ENCODE assay signal across 32 cellular contexts in genomic region chr3:21835266-21835665, GRCh38.
DNase-seq lines count a peak whose midpoint lies in the region; ATAC-seq and TF ChIP-seq lines count a peak whose summit lies in the region.
"Had no signal": no experiment of that assay in that cellular context is flagged by ENCODE, and none has a peak within 500 bp of the region (broad histone marks: within the 10 kb centered on the region; RNA-seq: fewer than 3 reads in every experiment).

No MANE protein-coding gene starts in this region.

- no peak overlapping the region for H3K4me3 ChIP-seq in epithelial cell of esophagus (ENCODE audit: low read length)
- no peak overlapping the region for H3K4me3 ChIP-seq in CD8-positive, alpha-beta T cell (ENCODE audit: low read depth, low read length)
- H3K4me3 ChIP-seq: adrenal gland; BLaER1 treated with 17β-estradiol and CSF1 and Interleukin-3, amounts not matched to agents 10 nM and 100 nM; lung; MG63; mucosa of descending colon; sigmoid colon; transverse colon had no signal

- H3K4me1 Mint-ChIP-seq in CD8-positive, alpha-beta T cell (ENCODE audit: low read depth), result no peaks in the 10 kb centered on the region

- no peaks in the 10 kb centered on the region for H3K27me3 ChIP-seq in CD8-positive, alpha-beta T cell (ENCODE audit: insufficient read depth, low read length)
- H3K27me3 ChIP-seq: adrenal gland; BLaER1 treated with 17β-estradiol and CSF1 and Interleukin-3, amounts not matched to agents 10 nM and 100 nM; MG63; sigmoid colon; transverse colon had no signal

- POLR2A ChIA-PET in CD8-positive, alpha-beta T cell (lab: Charles Lee), result no interaction called here

- no peak overlapping the region for H3K27ac ChIP-seq in CD8-positive, alpha-beta T cell (ENCODE audit: low read depth, low read length)
- H3K27ac ChIP-seq: adrenal gland; BLaER1 treated with 17β-estradiol and CSF1 and Interleukin-3, amounts not matched to agents 10 nM and 100 nM; sigmoid colon; transverse colon had no signal

- no peaks in the 10 kb centered on the region for H3K27me3 Mint-ChIP-seq in CD8-positive, alpha-beta T cell (ENCODE audit: low read depth)
- H3K27me3 Mint-ChIP-seq: activated CD8-positive, alpha-beta T cell treated with anti-CD3 and anti-CD28 coated beads for 36 hours; brain had no signal

- H3K36me3 Mint-ChIP-seq in CD8-positive, alpha-beta T cell, result no peaks in the 10 kb centered on the region
- H3K36me3 Mint-ChIP-seq: brain had no signal

- H3K9me3 Mint-ChIP-seq in CD8-positive, alpha-beta T cell, result no peaks in the 10 kb centered on the region
- H3K9me3 Mint-ChIP-seq: nephron had no signal

- H3K9me3 ChIP-seq in CD8-positive, alpha-beta T cell (ENCODE audit: low read length), result no peaks in the 10 kb centered on the region
- H3K9me3 ChIP-seq: adrenal gland; BLaER1 treated with 17β-estradiol and CSF1 and Interleukin-3, amounts not matched to agents 10 nM and 100 nM; MG63; mucosa of descending colon; sigmoid colon had no signal

- H3K27ac Mint-ChIP-seq in CD8-positive, alpha-beta T cell, result no peak overlapping the region
- H3K27ac Mint-ChIP-seq: activated CD8-positive, alpha-beta T cell treated with anti-CD3 and anti-CD28 coated beads for 36 hours; activated naive CD4-positive, alpha-beta T cell treated with anti-CD3 and anti-CD28 coated beads for 36 hours; activated T-helper 1 cell treated with anti-CD3 and anti-CD28 coated beads, Interleukin-12 subunit alpha, Interleukin-12 subunit beta, Interleukin-2, Interleukin-4 antibody, amounts not matched to agents 30 ng/mL and 10 ng/mL and 1 ng/mL, durations not matched to agents 14 hours and 24 hours and 36 hours; nephron had no signal

- H3K4me3 Mint-ChIP-seq in CD8-positive, alpha-beta T cell, result no peak overlapping the region
- H3K4me3 Mint-ChIP-seq: activated CD8-positive, alpha-beta T cell treated with anti-CD3 and anti-CD28 coated beads for 36 hours; activated naive CD4-positive, alpha-beta T cell treated with anti-CD3 and anti-CD28 coated beads for 36 hours; activated T-helper 1 cell treated with anti-CD3 and anti-CD28 coated beads, Interleukin-12 subunit alpha, Interleukin-12 subunit beta, Interleukin-2, Interleukin-4 antibody, amounts not matched to agents 30 ng/mL and 10 ng/mL and 1 ng/mL, durations not matched to agents 14 hours and 24 hours and 36 hours; brain; nephron had no signal

- TF ChIP-seq CTCF in epithelial cell of esophagus (IDR thresholded peaks at IDR 0.05; ENCODE audit: insufficient read depth, low read depth, low read length, missing control alignments), result no peak
- TF ChIP-seq CTCF in CD8-positive, alpha-beta T cell (IDR thresholded peaks at IDR 0.05), result no peak

- intact Hi-C loops in CD8-positive, alpha-beta T cell (cut with DNase I, micrococcal nuclease), result no loop called here

- no peaks in the 10 kb centered on the region for H3K4me1 ChIP-seq in CD8-positive, alpha-beta T cell (ENCODE audit: insufficient read depth, low read length)
- H3K4me1 ChIP-seq: adrenal gland; BLaER1 treated with 17β-estradiol and CSF1 and Interleukin-3, amounts not matched to agents 10 nM and 100 nM; sigmoid colon; transverse colon had no signal

- CTCF ChIA-PET in CD8-positive, alpha-beta T cell (lab: Charles Lee), result no interaction called here

- H3K36me3 ChIP-seq in CD8-positive, alpha-beta T cell (ENCODE audit: insufficient read depth, low read length), result no peaks in the 10 kb centered on the region
- H3K36me3 ChIP-seq: adrenal gland; BLaER1 treated with 17β-estradiol and CSF1 and Interleukin-3, amounts not matched to agents 10 nM and 100 nM; MG63; sigmoid colon; transverse colon had no signal

- DNase-seq in EH (ENCODE audit: low read depth) (peak; percentile 11), HT1080 (ENCODE audit: low read depth) (peak; percentile 5), epithelial cell of esophagus (ENCODE audit: low read depth) (peak; percentile 11), myocyte (ENCODE audit: low read depth) (peak; percentile 20), middle frontal gyrus (ENCODE audit: extremely low spot score, low spot score) (no peak), HK-2 (ENCODE audit: unreplicated experiment) (no peak)
- no peak for DNase-seq in CD8-positive, alpha-beta T cell
- DNase-seq: ACHN; activated CD8-positive, alpha-beta memory T cell treated with anti-CD3 and anti-CD28 coated beads, Interleukin-2, amount 50 U/mL, for 48 hours; activated CD8-positive, alpha-beta T cell treated with anti-CD3 and anti-CD28 coated beads for 36 hours; activated naive CD4-positive, alpha-beta T cell treated with anti-CD3 and anti-CD28 coated beads for 36 hours; adrenal gland; COR-L47; DMS79; KBM-7; MG63; mucosa of descending colon; NCI-H1105; NCI-H187 treated with DMSO at 0.1 percent for 48 hours; NCI-H2171 treated with DMSO at 0.1 percent for 48 hours; NCI-H524 treated with DMSO at 0.1 percent for 48 hours; sigmoid colon; stimulated activated CD4-positive, alpha-beta T cell treated with anti-CD3 and anti-CD28 coated beads, Interleukin-15, amount 100 ng/mL, for 24 hours; stimulated activated CD4-positive, alpha-beta T cell treated with anti-CD3 and anti-CD28 coated beads, Interleukin-4, amount 100 ng/mL, for 4 hours; transverse colon had no signal

- no peak for ATAC-seq in CD8-positive, alpha-beta T cell
- ATAC-seq in GM21529 (IDR thresholded peaks at IDR 0.05; ENCODE audit: unreplicated experiment), result no peak
- ATAC-seq: activated CD8-positive, alpha-beta T cell treated with anti-CD3 and anti-CD28 coated beads for 36 hours; mucosa of descending colon; Right ventricle myocardium inferior had no signal

Comparison
In these comparisons a context has a peak if more than half of its experiments do, and no peak if none do; other contexts are left out.
1. DNase-seq: peak in EH (single experiment), HT1080 (single experiment), epithelial cell of esophagus (single experiment) and myocyte (single experiment); none in middle frontal gyrus (single experiment), CD8-positive, alpha-beta T cell (0 of 7) and HK-2 (single experiment).